Comparison of ENCODE assay signal across 8 cellular contexts in the genomic region with DNA sequence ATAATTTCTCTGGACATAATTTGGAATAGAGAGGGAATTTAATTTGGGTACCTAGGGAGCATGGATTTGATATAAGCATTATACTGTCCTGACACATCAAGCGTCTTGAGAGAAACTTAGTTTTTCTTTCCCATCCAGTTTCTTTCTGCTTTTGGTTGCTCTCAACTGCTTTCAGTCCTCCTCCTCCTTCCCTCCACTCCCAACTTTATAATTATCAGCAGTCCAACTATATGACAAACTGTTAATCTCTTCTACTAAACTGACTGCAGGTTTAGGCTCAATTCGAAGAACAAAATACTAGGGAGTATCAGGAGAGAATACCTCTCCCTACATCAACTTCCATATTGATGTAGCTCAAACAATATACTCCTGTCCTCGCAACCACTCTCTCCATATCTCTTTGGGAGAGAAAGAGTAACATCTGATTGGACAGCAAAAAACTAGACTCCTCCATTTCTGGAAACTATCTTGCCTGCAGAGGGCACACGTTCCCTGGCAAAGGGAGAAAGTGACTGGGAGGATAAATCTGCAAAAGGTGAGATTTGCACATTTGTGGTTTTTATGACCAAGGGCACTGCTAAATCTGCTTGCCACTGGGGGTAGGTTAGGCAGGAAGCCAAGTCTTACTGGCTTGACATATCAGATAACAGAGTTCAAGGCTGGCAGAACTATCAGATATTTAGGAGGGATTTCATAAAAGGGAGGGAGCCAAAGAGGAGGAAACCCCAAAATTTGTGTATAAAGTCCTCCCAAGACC. TPM values are rescaled to one million over a fixed set of nuclear protein-coding genes. Genes with fewer than 3 reads are reported as not detected.
DNase-seq lines count a peak whose midpoint lies in the region; ATAC-seq and TF ChIP-seq lines count a peak whose summit lies in the region.

No MANE protein-coding gene starts in this region.

- no peaks in the 10 kb centered on the region for H3K9me3 ChIP-seq in iPS-15b (ENCODE audit: control insufficient read depth, insufficient read depth, low read length)

- DNase-seq in Right ventricle myocardium superior (no peak), cardiac septum (ENCODE audit: low spot score) (no peak), KBM-7 (peak; percentile 86), RWPE1 (ENCODE audit: low spot score) (peak; percentile 71), amniotic stem cell (lab: John Stamatoyannopoulos, UW) (peak; percentile 45)
- DNase-seq in stimulated activated CD4-positive, alpha-beta T cell treated with anti-CD3 and anti-CD28 coated beads, Interleukin-2, amount 100 ng/mL, for 48 hours: peak; percentile 30 to 33

- H3K9ac ChIP-seq in iPS-15b (ENCODE audit: low read depth, low read length): peak overlapping the region; percentile 50

- ATAC-seq in Right ventricle myocardium superior (ENCODE audit: poor library complexity): peak; percentile 63
- ATAC-seq in HG03457 (IDR thresholded peaks at IDR 0.05; ENCODE audit: unreplicated experiment): no peak

- in situ Hi-C loops in KBM-7 (cut with MboI; ENCODE audit: low pct_unique_long_range_greater_than_20kb, low sequenced_read_pairs): no loop called here

- H3K36me3 ChIP-seq in iPS-15b (ENCODE audit: control insufficient read depth, insufficient read depth, low read length): no peaks in the 10 kb centered on the region

- peak; percentile 70 for TF ChIP-seq CTCF in RWPE1 (conservative IDR thresholded peaks at IDR 0.05; ENCODE audit: low read depth)

- no peaks in the 10 kb centered on the region for H3K4me1 ChIP-seq in iPS-15b (ENCODE audit: control insufficient read depth, insufficient read depth, low read length)

- no peak overlapping the region for H3K27ac ChIP-seq in RWPE1

- CTCF ChIA-PET in RWPE1 (lab: Yijun Ruan, JAX): interaction anchor here (0.6 kb wide), 2 partner anchors 405 to 1196 kb away, joined by 3 to 4 read pairs; no protein-coding TSS in a partner anchor

- no peak overlapping the region for H3K4me3 ChIP-seq in iPS-15b (ENCODE audit: low read depth, low read length)

- POLR2A ChIA-PET in RWPE1 (lab: Yijun Ruan, JAX; ENCODE audit: low non-redundant PET): no interaction called here

- intact Hi-C loops in Right ventricle myocardium superior (cut with DNase I): no loop called here
- intact Hi-C loops in cardiac septum (cut with DNase I): no loop called here

- no peaks in the 10 kb centered on the region for H3K27me3 ChIP-seq in iPS-15b (ENCODE audit: control insufficient read depth, insufficient read depth, low read length)

RNA-seq across cellular contexts. Expression of gene ICA1L, which starts 40.1 kb away (rescaled TPM):
- 5.1 TPM for total RNA-seq in Right ventricle myocardium superior
- total RNA-seq in cardiac septum: 5.7 TPM

Comparison
In these comparisons a context has a peak if more than half of its experiments do, and no peak if none do; other contexts are left out.
1. DNase-seq: peak in KBM-7 (single experiment), RWPE1 (single experiment), amniotic stem cell (single experiment) and stimulated activated CD4-positive, alpha-beta T cell treated with anti-CD3 and anti-CD28 coated beads, Interleukin-2, amount 100 ng/mL, for 48 hours (2 of 2); none in Right ventricle myocardium superior (single experiment) and cardiac septum (single experiment).